Comparison of ENCODE assay signal across 8 cellular contexts in genomic region chr2:208407667-208408066, GRCh38. TPM values are rescaled to one million over a fixed set of nuclear protein-coding genes. Genes with fewer than 3 reads are reported as not detected.
DNase-seq lines count a peak whose midpoint lies in the region; ATAC-seq, FAIRE-seq and TF ChIP-seq lines count a peak whose summit lies in the region.

No MANE protein-coding gene starts in this region.

- no peaks in the 10 kb centered on the region for H3K4me1 ChIP-seq in foreskin keratinocyte

- TF ChIP-seq CTCF in AG09309 (IDR thresholded peaks at IDR 0.05; ENCODE audit: control insufficient read depth, insufficient read depth, low read depth, low read length, missing control alignments) (peak; percentile 18), foreskin keratinocyte (conservative IDR thresholded peaks at IDR 0.05) (peak; percentile 65)

- no peak overlapping the region for H3K27ac ChIP-seq in foreskin keratinocyte

- no peak for DNase-seq in AG09309 (ENCODE audit: low read depth)
- peak; percentile 12 for DNase-seq in H54 (ENCODE audit: insufficient read length, low spot score)
- peak; percentile 65 for DNase-seq in NCI-H82 (lab: John Stamatoyannopoulos, UW)
- peak in 1 of 2 donors; percentile 32 for DNase-seq in foreskin keratinocyte
- DNase-seq in SW 1271 (lab: John Stamatoyannopoulos, UW) = no peak
- no peak for DNase-seq in activated CD4-positive, CD25-positive, alpha-beta regulatory T cell treated with anti-CD3 and anti-CD28 coated beads, Interleukin-2, amount 50 U/mL, for 72 hours
- DNase-seq in central memory CD4-positive, alpha-beta T cell = no peak

- ATAC-seq in foreskin keratinocyte (peak; percentile 63), HG02588 (IDR thresholded peaks at IDR 0.05; ENCODE audit: unreplicated experiment) (no peak)

- FAIRE-seq in H54 (lab: Jason Lieb, UNC) = no peak

- TF ChIP-seq POLR2A in H54 (IDR thresholded peaks at IDR 0.05; ENCODE audit: low read depth, low read length) = no peak

- H3K4me3 ChIP-seq in AG09309 (ENCODE audit: control insufficient read depth, low read depth, low read length) = no peak overlapping the region

- H3K27me3 ChIP-seq in foreskin keratinocyte = peaks cover 74% of the 10 kb centered on the region

RNA-seq across cellular contexts. Expression of gene PTH2R, which starts 1.1 kb away (rescaled TPM):
- not detected in 2 replicates for total RNA-seq in foreskin keratinocyte
- polyA plus RNA-seq in foreskin keratinocyte = not detected in 2 replicates

Comparison
In these comparisons a context has a peak if more than half of its experiments do, and no peak if none do; other contexts are left out.
1. DNase-seq: peak in H54 (single experiment) and NCI-H82 (single experiment); none in AG09309 (single experiment), SW 1271 (0 of 2), activated CD4-positive, CD25-positive, alpha-beta regulatory T cell treated with anti-CD3 and anti-CD28 coated beads, Interleukin-2, amount 50 U/mL, for 72 hours (single experiment) and central memory CD4-positive, alpha-beta T cell (single experiment).